In the genomic region with DNA sequence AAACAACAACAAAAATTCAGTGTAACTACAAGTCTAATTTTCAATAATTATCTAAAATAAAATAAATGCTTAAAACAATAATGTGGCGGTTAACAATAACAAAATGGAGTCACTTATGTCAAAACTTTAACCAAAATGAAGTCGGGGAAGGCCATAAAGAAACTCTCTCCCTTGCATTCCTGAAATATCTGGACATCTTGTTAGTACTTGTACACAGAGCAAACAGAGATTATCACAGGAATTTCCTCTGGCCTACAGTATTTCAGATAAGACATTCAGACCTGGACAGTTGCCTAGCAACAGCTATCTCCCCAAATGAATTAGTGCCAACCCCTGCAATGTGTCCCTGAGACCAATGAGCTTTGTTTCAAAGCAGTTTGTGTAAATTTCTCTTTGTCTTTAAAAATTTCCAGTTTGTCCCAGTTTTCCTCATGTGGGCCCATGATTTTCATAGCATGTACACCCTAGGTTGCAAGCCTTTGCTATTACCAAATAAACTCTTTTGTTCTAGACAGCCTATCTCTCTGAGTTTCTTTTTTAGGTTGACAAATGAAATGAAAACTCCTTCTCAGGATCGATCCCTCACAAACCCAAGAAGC, we compare ENCODE assay signal across 1 cellular context.
TF ChIP-seq lines count a peak whose summit lies in the region.

No MANE protein-coding gene starts in this region.

TF ChIP-seq in HepG2, 621 proteins besides CTCF, POLR2A, EP300 and RAD21 (continued from another document and continues in another):
- no peak for TF ChIP-seq ZNF230 (CRISPR knock-in tag; IDR thresholded peaks at IDR 0.05)
- no peak for TF ChIP-seq ZNF512B (CRISPR knock-in tag; IDR thresholded peaks at IDR 0.05; ENCODE audit: borderline replicate concordance)
- no peak for TF ChIP-seq HMGXB3 (CRISPR knock-in tag; IDR thresholded peaks at IDR 0.05; ENCODE audit: borderline replicate concordance)
- TF ChIP-seq GPBP1L1 (CRISPR knock-in tag; IDR thresholded peaks at IDR 0.05): no peak
- TF ChIP-seq ARID5B (CRISPR knock-in tag; IDR thresholded peaks at IDR 0.05): peak; percentile 95
- peak; percentile 91 for TF ChIP-seq FOXJ3 (CRISPR knock-in tag; IDR thresholded peaks at IDR 0.05; ENCODE audit: borderline replicate concordance)
- TF ChIP-seq PAWR (CRISPR knock-in tag; IDR thresholded peaks at IDR 0.05; ENCODE audit: borderline replicate concordance): no peak
- peak; percentile 53; the same call in 1 of the 2 replicates for TF ChIP-seq ZBTB10 (CRISPR knock-in tag; IDR thresholded peaks at IDR 0.05; ENCODE audit: borderline replicate concordance)
- TF ChIP-seq ZZZ3 (CRISPR knock-in tag; IDR thresholded peaks at IDR 0.05; ENCODE audit: borderline replicate concordance): no peak
- TF ChIP-seq ZNF225 (CRISPR knock-in tag; IDR thresholded peaks at IDR 0.05): no peak
- no peak for TF ChIP-seq ZFP37 (CRISPR knock-in tag; IDR thresholded peaks at IDR 0.05; ENCODE audit: borderline replicate concordance)
- TF ChIP-seq HNRNPK (IDR thresholded peaks at IDR 0.05; ENCODE audit: low read depth, low read length, poor library complexity, severe bottlenecking): no peak
- TF ChIP-seq ETV5 (CRISPR knock-in tag; IDR thresholded peaks at IDR 0.05; ENCODE audit: borderline replicate concordance): peak; percentile 87; the same call in 1 of the 2 replicates
- no peak for TF ChIP-seq MAZ (IDR thresholded peaks at IDR 0.05; ENCODE audit: borderline replicate concordance, low read depth, low read length)
- no peak for TF ChIP-seq MAZ (CRISPR knock-in tag; IDR thresholded peaks at IDR 0.05; ENCODE audit: low read depth)
- no peak for TF ChIP-seq SMARCC2 (IDR thresholded peaks at IDR 0.05)
- no peak for TF ChIP-seq NFE2L1 (CRISPR knock-in tag; IDR thresholded peaks at IDR 0.05; ENCODE audit: borderline replicate concordance)
- TF ChIP-seq ZXDC (CRISPR knock-in tag; IDR thresholded peaks at IDR 0.05): no peak
- no peak for TF ChIP-seq SCMH1 (CRISPR knock-in tag; IDR thresholded peaks at IDR 0.05; ENCODE audit: borderline replicate concordance)
- TF ChIP-seq HOXA5 (CRISPR knock-in tag; IDR thresholded peaks at IDR 0.05): no peak
- TF ChIP-seq IRF2 (CRISPR knock-in tag; IDR thresholded peaks at IDR 0.05): peak; percentile 63; the same call in 1 of the 2 replicates
- TF ChIP-seq, protein P1, sequence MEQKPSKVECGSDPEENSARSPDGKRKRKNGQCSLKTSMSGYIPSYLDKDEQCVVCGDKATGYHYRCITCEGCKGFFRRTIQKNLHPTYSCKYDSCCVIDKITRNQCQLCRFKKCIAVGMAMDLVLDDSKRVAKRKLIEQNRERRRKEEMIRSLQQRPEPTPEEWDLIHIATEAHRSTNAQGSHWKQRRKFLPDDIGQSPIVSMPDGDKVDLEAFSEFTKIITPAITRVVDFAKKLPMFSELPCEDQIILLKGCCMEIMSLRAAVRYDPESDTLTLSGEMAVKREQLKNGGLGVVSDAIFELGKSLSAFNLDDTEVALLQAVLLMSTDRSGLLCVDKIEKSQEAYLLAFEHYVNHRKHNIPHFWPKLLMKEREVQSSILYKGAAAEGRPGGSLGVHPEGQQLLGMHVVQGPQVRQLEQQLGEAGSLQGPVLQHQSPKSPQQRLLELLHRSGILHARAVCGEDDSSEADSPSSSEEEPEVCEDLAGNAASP (CRISPR knock-in tag; IDR thresholded peaks at IDR 0.05; ENCODE audit: borderline replicate concordance): peak; percentile 80
- TF ChIP-seq RFX3 (CRISPR knock-in tag; IDR thresholded peaks at IDR 0.05): peak; percentile 85
- TF ChIP-seq JARID2 (CRISPR knock-in tag; IDR thresholded peaks at IDR 0.05; ENCODE audit: insufficient replicate concordance): no peak
- TF ChIP-seq SIN3A (IDR thresholded peaks at IDR 0.05; ENCODE audit: borderline replicate concordance, low read depth, low read length): 0 out of 2 replicates have a peak, but pooled peaks have one; percentile 24
- TF ChIP-seq TSC22D2 (CRISPR knock-in tag; IDR thresholded peaks at IDR 0.05; ENCODE audit: borderline replicate concordance): no peak
- no peak for TF ChIP-seq ZNF781 (CRISPR knock-in tag; IDR thresholded peaks at IDR 0.05; ENCODE audit: borderline replicate concordance, not compliant biosample characterization)
- TF ChIP-seq ZNF547 (CRISPR knock-in tag; IDR thresholded peaks at IDR 0.05): no peak
- peak; percentile 88 for TF ChIP-seq SOX5 (CRISPR knock-in tag; IDR thresholded peaks at IDR 0.05; ENCODE audit: borderline replicate concordance)
- TF ChIP-seq MAFF (IDR thresholded peaks at IDR 0.05; ENCODE audit: low read depth, low read length): no peak
- TF ChIP-seq ZNF333 (CRISPR knock-in tag; IDR thresholded peaks at IDR 0.05; ENCODE audit: borderline replicate concordance): no peak
- no peak for TF ChIP-seq ZNF441 (CRISPR knock-in tag; IDR thresholded peaks at IDR 0.05; ENCODE audit: borderline replicate concordance)
- TF ChIP-seq ZNF234 (CRISPR knock-in tag; conservative IDR thresholded peaks at IDR 0.05): no peak
- TF ChIP-seq, protein P2, sequence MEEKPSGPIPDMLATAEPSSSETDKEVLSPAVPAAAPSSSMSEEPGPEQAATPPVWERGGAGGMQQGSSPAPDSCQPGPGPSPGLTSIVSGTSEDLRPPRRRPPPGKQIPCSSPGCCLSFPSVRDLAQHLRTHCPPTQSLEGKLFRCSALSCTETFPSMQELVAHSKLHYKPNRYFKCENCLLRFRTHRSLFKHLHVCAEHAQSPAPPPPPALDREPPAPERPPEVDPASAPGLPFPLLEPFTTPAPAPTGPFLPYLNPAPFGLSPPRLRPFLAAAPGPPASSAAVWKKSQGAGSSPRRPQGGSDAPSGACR (CRISPR knock-in tag; IDR thresholded peaks at IDR 0.05): no peak
